ENCODE assay signal across 17 cellular contexts in the genomic region with DNA sequence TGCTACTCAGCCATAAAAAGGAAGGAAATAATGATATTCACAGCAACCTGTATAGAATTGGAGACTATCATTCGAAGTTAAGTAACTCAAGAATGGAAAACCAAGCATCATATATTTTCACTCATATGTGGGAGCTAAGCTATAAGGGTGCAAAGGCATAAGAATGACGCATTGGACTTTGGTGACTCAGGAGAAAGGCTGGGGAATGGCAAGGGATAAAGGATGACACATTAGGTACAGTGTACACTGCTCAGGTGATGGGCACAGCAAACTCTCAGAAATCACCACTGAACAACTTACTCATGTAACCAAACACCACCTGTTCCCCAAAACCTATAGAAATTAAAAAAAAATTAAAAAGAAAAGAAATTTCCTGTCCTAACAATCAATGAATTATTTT. TPM values are rescaled to one million over a fixed set of nuclear protein-coding genes. Genes with fewer than 3 reads are reported as not detected.
DNase-seq lines count a peak whose midpoint lies in the region; ATAC-seq, FAIRE-seq and TF ChIP-seq lines count a peak whose summit lies in the region.
"Had no signal": no experiment of that assay in that cellular context is flagged by ENCODE, and none has a peak within 500 bp of the region (broad histone marks: within the 10 kb centered on the region; RNA-seq: fewer than 3 reads in every experiment).

No MANE protein-coding gene starts in this region.

- H3K36me3 Mint-ChIP-seq in activated naive CD8-positive, alpha-beta T cell treated with anti-CD3 and anti-CD28 coated beads for 36 hours: no peaks in the 10 kb centered on the region

- TF ChIP-seq CTCF in bronchial epithelial cell (IDR thresholded peaks at IDR 0.05; ENCODE audit: insufficient read depth, low read length, severe bottlenecking): no peak

- H3K9me3 Mint-ChIP-seq in activated naive CD8-positive, alpha-beta T cell treated with anti-CD3 and anti-CD28 coated beads for 36 hours: peaks cover 2% of the 10 kb centered on the region
- H3K9me3 Mint-ChIP-seq: CD4-positive, alpha-beta T cell had no signal

- no peaks in the 10 kb centered on the region for H3K27me3 Mint-ChIP-seq in activated naive CD8-positive, alpha-beta T cell treated with anti-CD3 and anti-CD28 coated beads for 36 hours
- H3K27me3 Mint-ChIP-seq: B cell; CD4-positive, alpha-beta T cell had no signal

- no peak for FAIRE-seq in bronchial epithelial cell (lab: Jason Lieb, UNC)
- FAIRE-seq: A204.1, GM12891 had no signal

- H3K4me3 ChIP-seq in bronchial epithelial cell (ENCODE audit: low read depth, low read length): no peak overlapping the region
- H3K4me3 ChIP-seq: HAP-1 had no signal

- H3K27me3 ChIP-seq in bronchial epithelial cell (ENCODE audit: control insufficient read depth, insufficient read depth, low read length): no peaks in the 10 kb centered on the region

- no peaks in the 10 kb centered on the region for H3K4me1 Mint-ChIP-seq in activated naive CD8-positive, alpha-beta T cell treated with anti-CD3 and anti-CD28 coated beads for 36 hours

- DNase-seq in HT1080 (ENCODE audit: low read depth) (peak; percentile 38), RKO (ENCODE audit: low spot score) (peak; percentile 35), bronchial epithelial cell (ENCODE audit: low read depth) (peak; percentile 87)
- no peak for DNase-seq in activated CD4-positive, alpha-beta T cell treated with anti-CD3 and anti-CD28 coated beads, Interleukin-2, amount 50 U/mL, for 48 hours
- no peak for DNase-seq in activated naive CD8-positive, alpha-beta T cell treated with anti-CD3 and anti-CD28 coated beads for 36 hours
- DNase-seq: C1 segment of cervical spinal cord; Calu3; CD4-positive, alpha-beta T cell; DMS 273 treated with DMSO at 0.1 percent for 48 hours; GOT3; HFFc6 had no signal

- H3K4me3 Mint-ChIP-seq in activated naive CD8-positive, alpha-beta T cell treated with anti-CD3 and anti-CD28 coated beads for 36 hours: no peak overlapping the region
- H3K4me3 Mint-ChIP-seq: B cell; CD4-positive, alpha-beta T cell; HFFc6 had no signal

- H3K27ac Mint-ChIP-seq in activated naive CD8-positive, alpha-beta T cell treated with anti-CD3 and anti-CD28 coated beads for 36 hours: no peak overlapping the region
- H3K27ac Mint-ChIP-seq: B cell; CD4-positive, alpha-beta T cell; HFFc6 had no signal

- ATAC-seq in HG03432 (IDR thresholded peaks at IDR 0.05; ENCODE audit: unreplicated experiment) (no peak), GM18868 (IDR thresholded peaks at IDR 0.05; ENCODE audit: unreplicated experiment) (no peak)

- no peaks in the 10 kb centered on the region for H3K36me3 ChIP-seq in bronchial epithelial cell (ENCODE audit: control insufficient read depth, insufficient read depth, low read length)
- H3K36me3 ChIP-seq: HAP-1 had no signal

RNA-seq across cellular contexts. Expression of gene ALCAM, which starts 42.7 kb away (rescaled TPM):
- total RNA-seq in HT1080 (2014; rRNA removed; shearing (Covaris generic)): 127 and 136 TPM in 2 replicates
- 79.9 and 102 TPM in 2 replicates for polyA plus RNA-seq in HT1080 (2015; cell fraction: cytosol; rRNA removed)
- polyA plus RNA-seq in HT1080 (2015; cell fraction: nucleus; rRNA removed): 246 and 259 TPM in 2 replicates
- 196 and 294 TPM in 2 replicates for total RNA-seq in bronchial epithelial cell
- 10 to 100 TPM; 20.9 to 21.7 TPM for total RNA-seq in activated naive CD8-positive, alpha-beta T cell treated with anti-CD3 and anti-CD28 coated beads for 36 hours

Comparison
In these comparisons a context has a peak if more than half of its experiments do, and no peak if none do; other contexts are left out.
1. DNase-seq: peak in HT1080 (single experiment), RKO (single experiment) and bronchial epithelial cell (single experiment); none in activated CD4-positive, alpha-beta T cell treated with anti-CD3 and anti-CD28 coated beads, Interleukin-2, amount 50 U/mL, for 48 hours (0 of 2) and activated naive CD8-positive, alpha-beta T cell treated with anti-CD3 and anti-CD28 coated beads for 36 hours (single experiment).